In genomic region chr5:102314328-102314727, GRCh38 we compare ENCODE assay signal across 13 cellular contexts. TPM values are rescaled to one million over a fixed set of nuclear protein-coding genes. Genes with fewer than 3 reads are reported as not detected.
DNase-seq lines count a peak whose midpoint lies in the region; ATAC-seq and TF ChIP-seq lines count a peak whose summit lies in the region.
"Had no signal": no experiment of that assay in that cellular context is flagged by ENCODE, and none has a peak within 500 bp of the region (broad histone marks: within the 10 kb centered on the region; RNA-seq: fewer than 3 reads in every experiment).

No MANE protein-coding gene starts in this region.

- peak overlapping the region; percentile 49 for H3K27ac ChIP-seq in HL-60 (replicated peaks)
- H3K27ac ChIP-seq: C4-2B had no signal

- no peaks in the 10 kb centered on the region for H3K27me3 Mint-ChIP-seq in activated CD4-positive, alpha-beta T cell treated with anti-CD3 and anti-CD28 coated beads, Interleukin-2, amount 10 ng/mL, durations not matched to agents 7 days and 5 days

- TF ChIP-seq CTCF in HL-60 (IDR thresholded peaks at IDR 0.05; ENCODE audit: insufficient read depth, low read length) = no peak

- POLR2A ChIA-PET in activated CD4-positive, alpha-beta T cell treated with anti-CD3 and anti-CD28 coated beads, Interleukin-2, amount 10 ng/mL, durations not matched to agents 7 days and 5 days (lab: Charles Lee) = no interaction called here

- no peak overlapping the region for H3K4me3 Mint-ChIP-seq in activated CD4-positive, alpha-beta T cell treated with anti-CD3 and anti-CD28 coated beads, Interleukin-2, amount 10 ng/mL, durations not matched to agents 7 days and 5 days

- H3K9me3 Mint-ChIP-seq in activated CD4-positive, alpha-beta T cell treated with anti-CD3 and anti-CD28 coated beads, Interleukin-2, amount 10 ng/mL, durations not matched to agents 7 days and 5 days = no peaks in the 10 kb centered on the region

- H3K27ac Mint-ChIP-seq in activated CD4-positive, alpha-beta T cell treated with anti-CD3 and anti-CD28 coated beads, Interleukin-2, amount 10 ng/mL, durations not matched to agents 7 days and 5 days = no peak overlapping the region

- H3K4me3 ChIP-seq in HL-60 (replicated peaks; ENCODE audit: insufficient read depth, low read length) = no peak overlapping the region

- peak; percentile 13 for DNase-seq in NCI-H748 (lab: John Stamatoyannopoulos, UW; ENCODE audit: unreplicated experiment)
- DNase-seq in NCI-H748 treated with DMSO at 0.1 percent for 48 hours (lab: John Stamatoyannopoulos, UW) = no peak
- DNase-seq in HL-60 (ENCODE audit: low read depth in 1 of 2, low spot score in 1 of 2) = no peak
- DNase-seq in NCI-H345 treated with DMSO at 0.1 percent for 48 hours (lab: John Stamatoyannopoulos, UW; ENCODE audit: unreplicated experiment) = peak; percentile 18
- DNase-seq in kidney tubule cell (ENCODE audit: low spot score) = peak; percentile 3
- no peak for DNase-seq in activated CD4-positive, alpha-beta T cell treated with anti-CD3 and anti-CD28 coated beads, Interleukin-2, amount 10 ng/mL, durations not matched to agents 7 days and 5 days
- DNase-seq: DMS79, H7, NCI-H146, SW 1271 had no signal

- ATAC-seq in GM21723 (IDR thresholded peaks at IDR 0.05; ENCODE audit: unreplicated experiment) = no peak
- ATAC-seq: Panc1 had no signal

- H3K36me3 Mint-ChIP-seq in activated CD4-positive, alpha-beta T cell treated with anti-CD3 and anti-CD28 coated beads, Interleukin-2, amount 10 ng/mL, durations not matched to agents 7 days and 5 days (ENCODE audit: low read depth) = no peaks in the 10 kb centered on the region

- CTCF ChIA-PET in activated CD4-positive, alpha-beta T cell treated with anti-CD3 and anti-CD28 coated beads, Interleukin-2, amount 10 ng/mL, durations not matched to agents 7 days and 5 days (lab: Charles Lee) = no interaction called here

- H3K4me1 Mint-ChIP-seq in activated CD4-positive, alpha-beta T cell treated with anti-CD3 and anti-CD28 coated beads, Interleukin-2, amount 10 ng/mL, durations not matched to agents 7 days and 5 days = no peaks in the 10 kb centered on the region

- H3K27me3 ChIP-seq in HL-60 (ENCODE audit: insufficient read depth, poor library complexity, severe bottlenecking) = no peaks in the 10 kb centered on the region

RNA-seq across cellular contexts. Expression of gene SLCO4C1, which starts 18.2 kb away (rescaled TPM):
- under 1 TPM; 0.25 to 0.42 TPM for total RNA-seq in activated CD4-positive, alpha-beta T cell treated with anti-CD3 and anti-CD28 coated beads, Interleukin-2, amount 10 ng/mL, durations not matched to agents 7 days and 5 days

Comparison
In these comparisons a context has a peak if more than half of its experiments do, and no peak if none do; other contexts are left out.
1. DNase-seq: peak in NCI-H748 (single experiment), NCI-H345 treated with DMSO at 0.1 percent for 48 hours (single experiment) and kidney tubule cell (single experiment); none in NCI-H748 treated with DMSO at 0.1 percent for 48 hours (single experiment), HL-60 (0 of 2) and activated CD4-positive, alpha-beta T cell treated with anti-CD3 and anti-CD28 coated beads, Interleukin-2, amount 10 ng/mL, durations not matched to agents 7 days and 5 days (single experiment).